In genomic region chr7:132536646-132537395, GRCh38 we compare ENCODE assay signal across 21 cellular contexts. TPM values are rescaled to one million over a fixed set of nuclear protein-coding genes. Genes with fewer than 3 reads are reported as not detected.
DNase-seq lines count a peak whose midpoint lies in the region; ATAC-seq and TF ChIP-seq lines count a peak whose summit lies in the region.
"Had no signal": no experiment of that assay in that cellular context is flagged by ENCODE, and none has a peak within 500 bp of the region (broad histone marks: within the 10 kb centered on the region; RNA-seq: fewer than 3 reads in every experiment).

No MANE protein-coding gene starts in this region.

- H3K4me1 ChIP-seq in left ventricle myocardium inferior = peaks cover 11% of the 10 kb centered on the region
- H3K4me1 ChIP-seq: A549, prostate gland, tibial artery had no signal

- intact Hi-C loops in Right ventricle myocardium superior (cut with DNase I) = no loop called here
- intact Hi-C loops in left ventricle myocardium inferior (cut with micrococcal nuclease) = no loop called here

- H3K27ac ChIP-seq in left ventricle myocardium inferior (replicated peaks) = no peak overlapping the region
- H3K27ac ChIP-seq: A549, HL-60, prostate gland, tibial artery had no signal

- H3K27me3 ChIP-seq in left ventricle myocardium inferior (ENCODE audit: low read depth) = no peaks in the 10 kb centered on the region
- H3K27me3 ChIP-seq: tibial artery had no signal

- DNase-seq in Right ventricle myocardium superior = no peak
- DNase-seq in left ventricle myocardium inferior = no peak
- peak; percentile 23 for DNase-seq in fibroblast of pulmonary artery (ENCODE audit: low read depth)
- DNase-seq in stromal cell of bone marrow (ENCODE audit: low read depth) = peak; percentile 78
- no peak for DNase-seq in stimulated activated naive CD4-positive, alpha-beta T cell treated with Interleukin-2 at 50 U/mL for 16 hours (lab: John Stamatoyannopoulos, UW)
- DNase-seq in GM20000 (ENCODE audit: low spot score) = no peak
- DNase-seq: activated B cell treated with CpG ODN at 0.5 μM for 24 hours; CD4-positive, alpha-beta T cell; DMS153; effector CD4-positive, alpha-beta T cell; NCI-H187 treated with DMSO at 0.1 percent for 48 hours; NCI-H510A; SHP77; stimulated activated CD4-positive, alpha-beta T cell treated with anti-CD3 and anti-CD28 coated beads, Interleukin-12 subunit alpha, Interleukin-12 subunit beta, amount 100 ng/mL, for 4 hours; T-helper 2 cell; tibial artery had no signal

- H3K36me3 ChIP-seq in left ventricle myocardium inferior = no peaks in the 10 kb centered on the region
- H3K36me3 ChIP-seq: prostate gland, tibial artery had no signal

- no peaks in the 10 kb centered on the region for H3K9me3 ChIP-seq in left ventricle myocardium inferior (replicated peaks)
- H3K9me3 ChIP-seq: A549, prostate gland, tibial artery had no signal

- TF ChIP-seq CTCF in left ventricle myocardium inferior (IDR thresholded peaks at IDR 0.05; ENCODE audit: borderline replicate concordance) = no peak
- TF ChIP-seq CTCF in fibroblast of pulmonary artery (IDR thresholded peaks at IDR 0.05; ENCODE audit: low read length, missing control alignments) = no peak
- TF ChIP-seq CTCF in GM20000 (IDR thresholded peaks at IDR 0.05; ENCODE audit: extremely low read depth, missing control alignments) = no peak

- H3K4me3 ChIP-seq in left ventricle myocardium inferior = no peak overlapping the region
- no peak overlapping the region for H3K4me3 ChIP-seq in fibroblast of pulmonary artery (replicated peaks; ENCODE audit: low read depth, low read length)
- H3K4me3 ChIP-seq: A549, prostate gland, tibial artery had no signal

- ATAC-seq in Right ventricle myocardium superior (ENCODE audit: poor library complexity) (peak; percentile 48), SK-N-SH treated with all-trans-retinoic acid at 6 μM for 48 hours (peak; percentile 86), GM19455 (IDR thresholded peaks at IDR 0.05; ENCODE audit: unreplicated experiment) (no peak)
- ATAC-seq: A549 had no signal

TF ChIP-seq in SK-N-SH treated with all-trans-retinoic acid at 6 μM for 48 hours, 23 proteins besides CTCF, POLR2A, EP300 and RAD21:
- TF ChIP-seq GLIS3 (CRISPR knock-in tag; IDR thresholded peaks at IDR 0.05) = no peak
- no peak for TF ChIP-seq CSDC2 (CRISPR knock-in tag; IDR thresholded peaks at IDR 0.05)
- no peak for TF ChIP-seq BACH2 (CRISPR knock-in tag; IDR thresholded peaks at IDR 0.05; ENCODE audit: borderline replicate concordance)
- TF ChIP-seq PATZ1 (CRISPR knock-in tag; IDR thresholded peaks at IDR 0.05; ENCODE audit: borderline replicate concordance) = no peak
- TF ChIP-seq CREB5 (CRISPR knock-in tag; IDR thresholded peaks at IDR 0.05; ENCODE audit: low read depth) = no peak
- no peak for TF ChIP-seq TOX (CRISPR knock-in tag; IDR thresholded peaks at IDR 0.05; ENCODE audit: borderline replicate concordance)
- no peak for TF ChIP-seq ZNF8 (CRISPR knock-in tag; IDR thresholded peaks at IDR 0.05)
- no peak for TF ChIP-seq RARB (CRISPR knock-in tag; IDR thresholded peaks at IDR 0.05)
- TF ChIP-seq ZFP30 (CRISPR knock-in tag; IDR thresholded peaks at IDR 0.05) = no peak
- no peak for TF ChIP-seq TSHZ2 (CRISPR knock-in tag; IDR thresholded peaks at IDR 0.05)

RNA-seq across cellular contexts. Expression of gene PLXNA4, which starts 39.4 kb away (rescaled TPM):
- 17.3 TPM for total RNA-seq in Right ventricle myocardium superior
- 18.1 TPM for total RNA-seq in left ventricle myocardium inferior
- total RNA-seq: activated B cell treated with CpG ODN at 0.5 μM for 24 hours had no signal

Comparison
In these comparisons a context has a peak if more than half of its experiments do, and no peak if none do; other contexts are left out.
1. DNase-seq: peak in fibroblast of pulmonary artery (single experiment) and stromal cell of bone marrow (single experiment); none in Right ventricle myocardium superior (single experiment), left ventricle myocardium inferior (single experiment), stimulated activated naive CD4-positive, alpha-beta T cell treated with Interleukin-2 at 50 U/mL for 16 hours (single experiment) and GM20000 (single experiment).